Comparison of ENCODE assay signal across 11 cellular contexts in genomic region chr3:113607219-113607596, GRCh38.
DNase-seq lines count a peak whose midpoint lies in the region; ATAC-seq lines count a peak whose summit lies in the region.
"Had no signal": no experiment of that assay in that cellular context is flagged by ENCODE, and none has a peak within 500 bp of the region (broad histone marks: within the 10 kb centered on the region; RNA-seq: fewer than 3 reads in every experiment).

No MANE protein-coding gene starts in this region.

- no peaks in the 10 kb centered on the region for H3K27me3 Mint-ChIP-seq in activated CD8-positive, alpha-beta memory T cell treated with anti-CD3 and anti-CD28 coated beads, Interleukin-2, amount 10 ng/mL, durations not matched to agents 7 days and 5 days
- H3K27me3 Mint-ChIP-seq in activated T-helper 17 cell treated with anti-CD3 and anti-CD28 coated beads, Interleukin-2, amount 50 U/mL, for 72 hours = no peaks in the 10 kb centered on the region

- ATAC-seq in activated CD8-positive, alpha-beta memory T cell treated with anti-CD3 and anti-CD28 coated beads, Interleukin-2, amount 10 ng/mL, durations not matched to agents 7 days and 5 days = no peak
- ATAC-seq in HG02981 (IDR thresholded peaks at IDR 0.05; ENCODE audit: unreplicated experiment) = peak; percentile 16
- ATAC-seq in activated T-helper 17 cell treated with anti-CD3 and anti-CD28 coated beads, Interleukin-2, amount 50 U/mL, for 72 hours (replicated peaks) = peak; percentile 42
- peak; percentile 72 for ATAC-seq in stimulated activated naive CD8-positive, alpha-beta T cell treated with anti-CD3 and anti-CD28 coated beads, Interleukin-15, Interleukin-2, amounts not matched to agents 100 U/mL and 50 U/mL, for 24 hours
- no peak for ATAC-seq in GM21737 (IDR thresholded peaks at IDR 0.05; ENCODE audit: unreplicated experiment)

- H3K36me3 Mint-ChIP-seq in activated CD8-positive, alpha-beta memory T cell treated with anti-CD3 and anti-CD28 coated beads, Interleukin-2, amount 10 ng/mL, durations not matched to agents 7 days and 5 days = peaks cover 61% of the 10 kb centered on the region
- H3K36me3 Mint-ChIP-seq in activated T-helper 17 cell treated with anti-CD3 and anti-CD28 coated beads, Interleukin-2, amount 50 U/mL, for 72 hours (ENCODE audit: low read depth) = peaks cover 76% of the 10 kb centered on the region

- peak overlapping the region; percentile 75 for H3K27ac Mint-ChIP-seq in activated CD8-positive, alpha-beta memory T cell treated with anti-CD3 and anti-CD28 coated beads, Interleukin-2, amount 10 ng/mL, durations not matched to agents 7 days and 5 days
- H3K27ac Mint-ChIP-seq in activated T-helper 17 cell treated with anti-CD3 and anti-CD28 coated beads, Interleukin-2, amount 50 U/mL, for 72 hours = peak overlapping the region; percentile 79

- H3K4me1 Mint-ChIP-seq in activated CD8-positive, alpha-beta memory T cell treated with anti-CD3 and anti-CD28 coated beads, Interleukin-2, amount 10 ng/mL, durations not matched to agents 7 days and 5 days = peaks cover 27% of the 10 kb centered on the region
- peaks cover 18% of the 10 kb centered on the region for H3K4me1 Mint-ChIP-seq in activated T-helper 17 cell treated with anti-CD3 and anti-CD28 coated beads, Interleukin-2, amount 50 U/mL, for 72 hours

- DNase-seq in activated CD8-positive, alpha-beta memory T cell treated with anti-CD3 and anti-CD28 coated beads, Interleukin-2, amount 10 ng/mL, durations not matched to agents 7 days and 5 days = no peak
- no peak for DNase-seq in activated CD8-positive, alpha-beta memory T cell treated with anti-CD3 and anti-CD28 coated beads for 24 hours
- DNase-seq in stimulated activated naive CD8-positive, alpha-beta T cell treated with anti-CD3 and anti-CD28 coated beads, Interleukin-15, Interleukin-2, amounts not matched to agents 100 U/mL and 50 U/mL, for 24 hours = no peak
- DNase-seq in NCI-H2196 treated with DMSO at 0.1 percent for 48 hours (lab: John Stamatoyannopoulos, UW; ENCODE audit: unreplicated experiment) (no peak), COR-L47 (lab: John Stamatoyannopoulos, UW) (no peak)
- DNase-seq: ACHN, NCI-H2227 treated with DMSO at 0.1 percent for 48 hours, sigmoid colon had no signal

- no peaks in the 10 kb centered on the region for H3K9me3 Mint-ChIP-seq in activated CD8-positive, alpha-beta memory T cell treated with anti-CD3 and anti-CD28 coated beads, Interleukin-2, amount 10 ng/mL, durations not matched to agents 7 days and 5 days (ENCODE audit: low read depth)
- H3K9me3 Mint-ChIP-seq in activated T-helper 17 cell treated with anti-CD3 and anti-CD28 coated beads, Interleukin-2, amount 50 U/mL, for 72 hours = no peaks in the 10 kb centered on the region

- CTCF ChIA-PET in activated CD8-positive, alpha-beta memory T cell treated with anti-CD3 and anti-CD28 coated beads, Interleukin-2, amount 10 ng/mL, durations not matched to agents 7 days and 5 days (lab: Charles Lee) = no interaction called here

- H3K4me3 Mint-ChIP-seq in activated CD8-positive, alpha-beta memory T cell treated with anti-CD3 and anti-CD28 coated beads, Interleukin-2, amount 10 ng/mL, durations not matched to agents 7 days and 5 days = no peak overlapping the region
- peak overlapping the region; percentile 65 for H3K4me3 Mint-ChIP-seq in activated T-helper 17 cell treated with anti-CD3 and anti-CD28 coated beads, Interleukin-2, amount 50 U/mL, for 72 hours

Comparison
In these comparisons a context has a peak if more than half of its experiments do, and no peak if none do; other contexts are left out.
1. ATAC-seq: peak in HG02981 (single experiment), activated T-helper 17 cell treated with anti-CD3 and anti-CD28 coated beads, Interleukin-2, amount 50 U/mL, for 72 hours (single experiment) and stimulated activated naive CD8-positive, alpha-beta T cell treated with anti-CD3 and anti-CD28 coated beads, Interleukin-15, Interleukin-2, amounts not matched to agents 100 U/mL and 50 U/mL, for 24 hours (single experiment); none in activated CD8-positive, alpha-beta memory T cell treated with anti-CD3 and anti-CD28 coated beads, Interleukin-2, amount 10 ng/mL, durations not matched to agents 7 days and 5 days (single experiment) and GM21737 (single experiment).